Comparison of ENCODE assay signal across 8 cellular contexts in the genomic region with DNA sequence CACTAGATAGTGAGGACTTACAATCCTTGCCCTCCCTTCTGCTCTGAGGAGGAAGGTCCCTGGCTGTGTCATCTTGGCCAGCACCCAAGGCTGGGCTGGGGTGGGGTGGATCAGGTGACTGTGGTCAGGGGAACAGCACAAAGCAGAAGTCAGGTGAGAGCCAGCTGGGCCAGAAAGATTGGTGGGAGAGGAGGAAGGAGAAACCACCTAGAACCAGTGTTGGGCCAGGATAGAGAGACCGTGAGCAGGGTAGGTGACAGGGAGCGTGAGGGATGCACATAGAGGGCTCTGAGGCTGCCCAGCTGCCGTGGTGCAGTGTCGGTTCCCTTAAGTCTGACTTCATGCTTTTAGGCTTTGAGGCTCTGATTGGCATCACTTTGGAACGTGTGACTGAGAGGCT. TPM values are rescaled to one million over a fixed set of nuclear protein-coding genes. Genes with fewer than 3 reads are reported as not detected.
DNase-seq lines count a peak whose midpoint lies in the region; ATAC-seq and TF ChIP-seq lines count a peak whose summit lies in the region.

No MANE protein-coding gene starts in this region.

- TF ChIP-seq POLR2A in heart left ventricle (IDR thresholded peaks at IDR 0.05), result no peak

- ATAC-seq in HG02885 (IDR thresholded peaks at IDR 0.05; ENCODE audit: poor library complexity, unreplicated experiment), result peak; percentile 72
- peak in 3 of 4 donors; percentile 56 to 69 (median 61) for ATAC-seq in heart left ventricle

- intact Hi-C loops in heart left ventricle (cut with DNase I), result no loop called here

- peak; percentile 41 for DNase-seq in NCI-H2171 treated with DMSO at 0.1 percent for 48 hours (lab: John Stamatoyannopoulos, UW)
- no peak for DNase-seq in NCI-H2171 (lab: John Stamatoyannopoulos, UW)
- peak; percentile 7 for DNase-seq in RPMI7951 (ENCODE audit: low read depth)
- DNase-seq in heart left ventricle, result peak; percentile 52 to 78 (median 59)
- DNase-seq in iPS-NIHi7 (ENCODE audit: extremely low spot score), result no peak
- DNase-seq in HuH-7 (ENCODE audit: low spot score), result no peak
- no peak for DNase-seq in epidermal melanocyte (ENCODE audit: insufficient read length, low spot score)

- no peak for TF ChIP-seq CTCF in heart left ventricle (IDR thresholded peaks at IDR 0.05)

- no peaks in the 10 kb centered on the region for H3K27me3 ChIP-seq in heart left ventricle

- no peaks in the 10 kb centered on the region for H3K9me3 ChIP-seq in heart left ventricle

- WGBS in heart left ventricle, 4 donors, result 58 to 72% (median 64%) methylated on average over 5 of the region's 5 CpGs

- H3K4me1 ChIP-seq in heart left ventricle, result peaks cover 0 to 31% (median 7%) of the 10 kb centered on the region in 12 donors

- no peak overlapping the region for H3K4me3 ChIP-seq in heart left ventricle

- H3K36me3 ChIP-seq in heart left ventricle, result peaks cover 0 to 76% (median 0%) of the 10 kb centered on the region in 9 donors

- peak overlapping the region in 6 of 12 donors; percentile 22 to 88 (median 50) for H3K27ac ChIP-seq in heart left ventricle

RNA-seq across cellular contexts. Expression of gene NCF2, which starts 22.7 kb away (rescaled TPM):
- not detected in 2 replicates for total RNA-seq in RPMI7951 (2014; rRNA removed; shearing (Covaris generic))
- total RNA-seq in heart left ventricle, result 10 to 100 TPM in 2 of 9 donors, 1 to 10 TPM in 7; 2.6 to 51.2 (median 5.1) TPM
- polyA plus RNA-seq in heart left ventricle, result 1 to 10 TPM; 1.3 to 2.5 TPM

Comparison
In these comparisons a context has a peak if more than half of its experiments do, and no peak if none do; other contexts are left out.
1. DNase-seq: peak in NCI-H2171 treated with DMSO at 0.1 percent for 48 hours (single experiment), RPMI7951 (single experiment) and heart left ventricle (5 of 5); none in NCI-H2171 (single experiment), iPS-NIHi7 (single experiment), HuH-7 (single experiment) and epidermal melanocyte (single experiment).